ENCODE assay signal across 8 cellular contexts in the genomic region with DNA sequence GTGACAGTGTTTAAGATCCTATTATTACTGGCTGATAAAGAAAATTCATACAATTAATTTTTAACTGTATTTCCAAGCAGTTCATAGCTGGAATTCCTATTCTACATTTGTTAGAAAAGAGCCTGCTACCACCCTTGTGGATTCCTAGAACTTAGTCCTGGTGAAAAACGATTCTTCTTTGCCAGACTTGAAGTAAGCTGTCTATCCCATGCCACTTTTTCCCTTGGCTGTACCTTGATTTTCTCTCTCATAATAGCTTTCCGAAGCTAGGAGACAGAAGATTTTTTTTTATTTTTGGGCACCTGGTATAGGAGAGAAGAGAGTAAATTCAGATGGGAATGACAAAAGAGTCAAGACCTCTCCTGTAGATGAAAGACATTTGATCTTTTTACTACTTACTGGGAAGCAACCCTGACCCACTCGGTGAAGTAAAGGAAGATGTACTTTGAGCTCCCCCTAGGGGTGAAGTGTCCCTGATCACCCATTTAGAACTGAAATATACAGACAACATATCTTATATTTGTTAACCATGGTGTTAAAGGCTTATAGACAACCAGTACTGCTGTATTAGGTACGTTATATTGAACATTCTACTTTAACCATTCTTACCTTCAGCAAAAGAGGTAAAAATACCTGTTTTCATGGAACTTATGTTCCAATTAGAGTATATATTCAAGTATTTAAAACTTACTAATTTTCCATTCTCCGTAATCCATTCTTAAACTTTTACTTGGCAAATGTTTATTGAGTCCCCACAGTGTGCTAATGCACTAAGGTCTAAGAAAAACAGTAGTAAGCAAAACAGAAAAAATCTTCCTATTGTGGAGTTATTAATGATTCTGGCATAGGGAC. TPM values are rescaled to one million over a fixed set of nuclear protein-coding genes. Genes with fewer than 3 reads are reported as not detected.
DNase-seq lines count a peak whose midpoint lies in the region; ATAC-seq, FAIRE-seq and TF ChIP-seq lines count a peak whose summit lies in the region.

No MANE protein-coding gene starts in this region.

- H3K79me2 ChIP-seq in GM12878 (ENCODE audit: control insufficient read depth, insufficient read depth, low read length) = peaks cover 2% of the 10 kb centered on the region

- no peaks in the 10 kb centered on the region for H4K20me1 ChIP-seq in GM12878 (ENCODE audit: control insufficient read depth, insufficient read depth)

- H2AFZ ChIP-seq in GM12878 (ENCODE audit: control insufficient read depth, low read depth, low read length) = no peak overlapping the region

- CTCF ChIA-PET in T-cell (lab: Charles Lee) = interaction anchor here (0.8 to 2.2 kb wide), 34 partner anchors 8 to 891 kb away, joined by 3 to 30 read pairs (median 5); a partner anchor contains a TSS
- CTCF ChIA-PET in GM12878 (lab: Yijun Ruan, JAX) = interaction anchor here (0.6 to 3.2 kb wide), 54 partner anchors 10 to 853 kb away, joined by 3 to 44 read pairs (median 5); a partner anchor contains a TSS

- H3K27me3 ChIP-seq in GM12878 (replicated peaks in 1 of 2; ENCODE audit: control insufficient read depth in 2 of 2, insufficient read depth in 2 of 2, low read length in 1 of 2) = no peaks in the 10 kb centered on the region

- 52% methylated on average over 5 of the region's 5 CpGs for WGBS in GM12878 (ENCODE audit: insufficient coverage, insufficient replicate concordance, low lambda C conversion rate, missing lambda C conversion rate)

- peak; percentile 62; the same call in 1 of the 2 replicates for TF ChIP-seq CTCF in GM12875 (IDR thresholded peaks at IDR 0.05; ENCODE audit: borderline replicate concordance, insufficient read depth, low read depth, low read length)
- peak; percentile 64 for TF ChIP-seq CTCF in NB4 (IDR thresholded peaks at IDR 0.05; ENCODE audit: low read depth, low read length)
- peak; percentile 67 to 72 (median 69) for TF ChIP-seq CTCF in GM12878 (IDR thresholded peaks at IDR 0.05 in 2 of 3, conservative IDR thresholded peaks at IDR 0.05 in 1 of 3; ENCODE audit: control insufficient read depth in 2 of 3, extremely low read depth in 1 of 3, insufficient read depth in 1 of 3, low read depth in 3 of 3, low read length in 3 of 3)

- DNase-seq in A172 (ENCODE audit: low spot score) (peak; percentile 76), NB4 (ENCODE audit: low read depth) (peak; percentile 75), T-cell (peak in 30 of 34 experiments; percentile 6 to 67 (median 44)), GM12878 (ENCODE audit: low read depth, low spot score) (peak; percentile 35), iPS-NIHi11 (ENCODE audit: low spot score) (peak; percentile 47)
- peak; percentile 28 for DNase-seq in stimulated activated CD4-positive, alpha-beta T cell treated with anti-CD3 and anti-CD28 coated beads, Interleukin-12 subunit alpha, Interleukin-12 subunit beta, amount 100 ng/mL, for 4 hours

- POLR2A ChIA-PET in T-cell (lab: Charles Lee) = interaction anchor here (0.6 to 1.5 kb wide), 3 partner anchors 14 to 55 kb away, joined by 3 read pairs; a partner anchor contains a TSS
- POLR2A ChIA-PET in GM12878 (lab: Charles Lee) = interaction anchor here (1.6 kb wide), 1 partner anchor 34 kb away, joined by 3 read pairs; no protein-coding TSS in a partner anchor

- peak; percentile 96 for ATAC-seq in HG02642 (IDR thresholded peaks at IDR 0.05; ENCODE audit: poor library complexity, unreplicated experiment)
- peak; percentile 69 to 88 (median 81) for ATAC-seq in T-cell (replicated peaks in 1 of 4)
- ATAC-seq in GM12878 = peak; percentile 99

- H3K4me1 ChIP-seq in GM12878 (ENCODE audit: control insufficient read depth, insufficient read depth, low read length) = no peaks in the 10 kb centered on the region

- RAD21 ChIA-PET in GM12878 (lab: Charles Lee; ENCODE audit: unreplicated experiment) = interaction anchor here (0.8 to 3.2 kb wide), 19 partner anchors 10 to 763 kb away, joined by 3 to 24 read pairs (median 4); a partner anchor contains a TSS

- H3K27me3 Mint-ChIP-seq in T-cell = no peaks in the 10 kb centered on the region

- in situ Hi-C loops in GM12878 (cut with MboI) = no loop called here

- H3K4me3 ChIP-seq in GM12875 (ENCODE audit: low read depth, low read length) (no peak overlapping the region), NB4 (ENCODE audit: low read depth, low read length) (no peak overlapping the region), GM12878 (no peak overlapping the region)

- H3K4me3 Mint-ChIP-seq in T-cell = no peak overlapping the region

- peaks cover 0 to 4% (median 0%) of the 10 kb centered on the region in 3 donors for H3K9me3 Mint-ChIP-seq in T-cell

- SMC1A ChIA-PET in GM12878 (lab: Charles Lee; ENCODE audit: uncharacterized antibody, unreplicated experiment) = interaction anchor here (0.6 to 4.2 kb wide), 30 partner anchors 10 to 854 kb away, joined by 3 to 28 read pairs (median 4); a partner anchor contains a TSS

- peak; percentile 77 for TF ChIP-seq RAD21 in GM12878 (IDR thresholded peaks at IDR 0.05; ENCODE audit: insufficient read depth, low read depth, low read length)

- H3K4me1 Mint-ChIP-seq in T-cell = peaks cover 22 to 40% (median 30%) of the 10 kb centered on the region in 3 donors

- H3K4me2 ChIP-seq in GM12878 (ENCODE audit: control insufficient read depth, insufficient read depth) = no peak overlapping the region

- H3K27ac ChIP-seq in GM12878 (ENCODE audit: control insufficient read depth, insufficient read depth) = no peak overlapping the region

- FAIRE-seq in GM12878 (lab: Jason Lieb, UNC) = no peak

- H3K9ac ChIP-seq in GM12878 (ENCODE audit: control insufficient read depth, insufficient read depth, low read length) = no peak overlapping the region

- peaks cover 35% of the 10 kb centered on the region for H3K36me3 Mint-ChIP-seq in T-cell

- intact Hi-C loops in GM12878 (cut with micrococcal nuclease; ENCODE audit: unreplicated experiment) = loop anchor here (2.0 to 5.0 kb wide), 4 partner anchors 69 to 816 kb away; no protein-coding TSS in a partner anchor

- peaks cover 0 to 6% of the 10 kb centered on the region in 2 experiments; a peak in 2 of 4 replicates for H3K36me3 ChIP-seq in GM12878 (ENCODE audit: control insufficient read depth in 2 of 2, insufficient read depth in 2 of 2, low read length in 1 of 2)

- TF ChIP-seq EP300 in GM12878 (IDR thresholded peaks at IDR 0.05; ENCODE audit: borderline replicate concordance in 1 of 2, control insufficient read depth in 1 of 2, low read depth in 2 of 2, low read length in 2 of 2) = no peak

- BruUV-seq in GM12878 (replicated peaks; lab: Mats Ljungman, UMichigan) = no TSS peak

- H3K9me3 ChIP-seq in GM12878 (replicated peaks; ENCODE audit: control insufficient read depth, insufficient read depth, low read length) = peaks cover 1% of the 10 kb centered on the region; the same call in 2 of the 3 replicates

- TF ChIP-seq POLR2A in NB4 (IDR thresholded peaks at IDR 0.05; ENCODE audit: extremely low read depth, insufficient read length) (no peak), GM12878 (IDR thresholded peaks at IDR 0.05; ENCODE audit: low read depth, low read length) (no peak)

- H3K27ac Mint-ChIP-seq in T-cell = peak overlapping the region in 1 of 2 donors; percentile 34

RNA-seq across cellular contexts. Expression of a gene that starts 36.2 kb away (rescaled TPM):
- 35.8 and 41.1 TPM in 2 replicates for total RNA-seq in A172 (2014; rRNA removed; shearing (Covaris generic))
- total RNA-seq in T-cell (10 to 100 TPM; 26.0 to 39.3 (median 26.8) TPM), GM12878 (2014; rRNA removed) (31.5 and 40.0 TPM in 2 replicates), GM12878 (2014; rRNA removed; fragmentation: Illumina TruSeq; extraction: Trizol) (47.9 and 48.6 TPM in 2 replicates), GM12878 (2021) (28.3 and 29.7 TPM in 2 replicates)
- total RNA-seq in GM12878 (2013; cell fraction: nucleolus; rRNA removed) = 70.7 and 75.0 TPM in 2 replicates
- 11.1 TPM for polyA plus RNA-seq in GM12878 (2011; ENCODE audit: low read depth)
- polyA plus RNA-seq in GM12878 (2011; rRNA removed) (31.4 and 52.9 TPM in 2 replicates), GM12878 (2014; fragmentation: Illumina TruSeq; extraction: Trizol) (39.9 and 47.3 TPM in 2 replicates), GM12878 (2014; fragmentation: Nextera tagmentation; extraction: Ambion mirVana) (10 to 100 TPM; 29.1 to 37.7 TPM), GM12878 (2014; rRNA removed) (20.9 and 23.0 TPM in 2 replicates), GM12878 (2016; fragmentation: Nextera tagmentation; extraction: Ambion mirVana) (10 to 100 TPM; 28.5 to 33.8 TPM)
- 14.9 and 15.0 TPM in 2 replicates for polyA plus RNA-seq in GM12878 (2011; cell fraction: cytosol; rRNA removed)
- polyA plus RNA-seq in GM12878 (2011; cell fraction: nucleus; rRNA removed) = 10.8 and 12.2 TPM in 2 replicates
- 16.9 and 22.7 TPM in 2 replicates for polyA plus RNA-seq in GM12878 (2012)
- 35.7 and 42.2 TPM in 2 replicates for polyA minus RNA-seq in GM12878 (2011; rRNA and poly(A)+ RNA removed)
- 18.3 and 19.3 TPM in 2 replicates for polyA minus RNA-seq in GM12878 (2011; cell fraction: cytosol; rRNA and poly(A)+ RNA removed)
- 19.7 and 25.4 TPM in 2 replicates for polyA minus RNA-seq in GM12878 (2011; cell fraction: nucleus; rRNA and poly(A)+ RNA removed)

RNA-seq across cellular contexts. Expression of a gene that starts 54.5 kb away (rescaled TPM):
- total RNA-seq in A172 (2014; rRNA removed; shearing (Covaris generic)) = 11.1 and 17.0 TPM in 2 replicates
- 10 to 100 TPM; 14.1 to 21.5 (median 17.1) TPM for total RNA-seq in T-cell
- total RNA-seq in GM12878 (2013; cell fraction: nucleolus; rRNA removed) = 70.4 and 70.8 TPM in 2 replicates
- 8.9 and 9.1 TPM in 2 replicates for total RNA-seq in GM12878 (2014; rRNA removed)
- total RNA-seq in GM12878 (2014; rRNA removed; fragmentation: Illumina TruSeq; extraction: Trizol) = 10.5 and 11.4 TPM in 2 replicates
- 10.3 and 12.1 TPM in 2 replicates for total RNA-seq in GM12878 (2021)
- polyA plus RNA-seq in GM12878 (2011; ENCODE audit: low read depth) = 3.5 TPM
- 14.2 and 24.8 TPM in 2 replicates for polyA plus RNA-seq in GM12878 (2011; rRNA removed)
- polyA plus RNA-seq in GM12878 (2011; cell fraction: cytosol; rRNA removed) = 3.3 and 8.6 TPM in 2 replicates
- 14.3 and 16.9 TPM in 2 replicates for polyA plus RNA-seq in GM12878 (2011; cell fraction: nucleus; rRNA removed)
- polyA plus RNA-seq in GM12878 (2012) = 5.9 and 12.7 TPM in 2 replicates
- 9.6 and 11.2 TPM in 2 replicates for polyA plus RNA-seq in GM12878 (2014; fragmentation: Illumina TruSeq; extraction: Trizol)
- polyA plus RNA-seq in GM12878 (2014; fragmentation: Nextera tagmentation; extraction: Ambion mirVana) = 1 to 10 TPM; 2.7 to 2.8 TPM
- polyA plus RNA-seq in GM12878 (2014; rRNA removed) = 2.8 and 4.0 TPM in 2 replicates
- polyA plus RNA-seq in GM12878 (2016; fragmentation: Nextera tagmentation; extraction: Ambion mirVana) = 10 to 100 TPM; 12.9 to 14.1 TPM
- polyA minus RNA-seq in GM12878 (2011; rRNA and poly(A)+ RNA removed) = 12.5 and 13.4 TPM in 2 replicates
- polyA minus RNA-seq in GM12878 (2011; cell fraction: cytosol; rRNA and poly(A)+ RNA removed) = 7.9 and 9.0 TPM in 2 replicates
- 20.7 and 26.8 TPM in 2 replicates for polyA minus RNA-seq in GM12878 (2011; cell fraction: nucleus; rRNA and poly(A)+ RNA removed)

RNA-seq across cellular contexts. Expression of a gene that starts 54.7 kb away (rescaled TPM):
- total RNA-seq in A172 (2014; rRNA removed; shearing (Covaris generic)) = 71.1 and 72.9 TPM in 2 replicates
- total RNA-seq in T-cell (100 to 1,000 TPM in 4 of 5 donors, 10 to 100 TPM in 1; 95.7 to 131 (median 112) TPM), GM12878 (2014; rRNA removed) (30.3 and 41.3 TPM in 2 replicates), GM12878 (2014; rRNA removed; fragmentation: Illumina TruSeq; extraction: Trizol) (45.3 and 53.3 TPM in 2 replicates), GM12878 (2021) (55.9 and 56.8 TPM in 2 replicates)
- 108 and 113 TPM in 2 replicates for total RNA-seq in GM12878 (2013; cell fraction: nucleolus; rRNA removed)
- 24.4 TPM for polyA plus RNA-seq in GM12878 (2011; ENCODE audit: low read depth)
- polyA plus RNA-seq in GM12878 (2011; rRNA removed) (75.8 and 96.1 TPM in 2 replicates), GM12878 (2014; fragmentation: Illumina TruSeq; extraction: Trizol) (55.6 and 64.2 TPM in 2 replicates), GM12878 (2014; fragmentation: Nextera tagmentation; extraction: Ambion mirVana) (10 to 100 TPM; 27.8 to 30.0 TPM), GM12878 (2014; rRNA removed) (33.7 and 43.4 TPM in 2 replicates), GM12878 (2016; fragmentation: Nextera tagmentation; extraction: Ambion mirVana) (10 to 100 TPM; 59.2 to 65.5 TPM)
- 34.6 and 39.3 TPM in 2 replicates for polyA plus RNA-seq in GM12878 (2011; cell fraction: cytosol; rRNA removed)
- polyA plus RNA-seq in GM12878 (2011; cell fraction: nucleus; rRNA removed) = 62.9 and 83.0 TPM in 2 replicates
- polyA plus RNA-seq in GM12878 (2012) = 30.2 and 42.1 TPM in 2 replicates
- 65.3 and 72.8 TPM in 2 replicates for polyA minus RNA-seq in GM12878 (2011; rRNA and poly(A)+ RNA removed)
- polyA minus RNA-seq in GM12878 (2011; cell fraction: cytosol; rRNA and poly(A)+ RNA removed) = 14.2 and 22.1 TPM in 2 replicates
- 33.4 and 36.2 TPM in 2 replicates for polyA minus RNA-seq in GM12878 (2011; cell fraction: nucleus; rRNA and poly(A)+ RNA removed)
